In genomic region chr20:35680464-35681183, GRCh38 we compare ENCODE assay signal across 1 cellular context.
TF ChIP-seq lines count a peak whose summit lies in the region.

No MANE protein-coding gene starts in this region.

TF ChIP-seq in HepG2, 621 proteins besides CTCF, POLR2A, EP300 and RAD21:
- TF ChIP-seq ZNF570 (CRISPR knock-in tag; IDR thresholded peaks at IDR 0.05; ENCODE audit: borderline replicate concordance) (no peak), HNRNPK (IDR thresholded peaks at IDR 0.05; ENCODE audit: low read depth, low read length, poor library complexity, severe bottlenecking) (peak; percentile 92), PCBP2 (optimal IDR thresholded peaks at IDR 0.05; ENCODE audit: low read depth, low read length, poor library complexity, severe bottlenecking) (peak; percentile 60)
